ENCODE assay signal across 8 cellular contexts in genomic region chr5:119343766-119344165, GRCh38. TPM values are rescaled to one million over a fixed set of nuclear protein-coding genes. Genes with fewer than 3 reads are reported as not detected.
DNase-seq lines count a peak whose midpoint lies in the region; ATAC-seq and TF ChIP-seq lines count a peak whose summit lies in the region.

No MANE protein-coding gene starts in this region.

- CTCF ChIA-PET in CD8-positive, alpha-beta memory T cell (lab: Charles Lee) = interaction anchor here (0.6 to 1.6 kb wide), 6 partner anchors 10 to 68 kb away, joined by 3 to 7 read pairs (median 3); no protein-coding TSS in a partner anchor
- CTCF ChIA-PET in HEK293T (lab: Yijun Ruan, JAX) = no interaction called here

- peak in 2 of 5 donors; percentile 27 to 60 for DNase-seq in CD8-positive, alpha-beta memory T cell
- peak; percentile 47 for DNase-seq in SIG-M5 treated with dmso at 0.1 percent for 504 hours (lab: John Stamatoyannopoulos, UW; ENCODE audit: unreplicated experiment)
- DNase-seq in iris pigment epithelial cell (ENCODE audit: low read depth) = peak; percentile 56
- no peak for DNase-seq in anterior cingulate cortex (lab: John Stamatoyannopoulos, UW)
- DNase-seq in osteoblast (ENCODE audit: insufficient read length, low spot score, missing footprints) = no peak
- no peak for DNase-seq in HEK293T (ENCODE audit: extremely low spot score)
- no peak for DNase-seq in COR-L47 (lab: John Stamatoyannopoulos, UW)

- peaks cover 95% of the 10 kb centered on the region for H3K4me1 ChIP-seq in CD8-positive, alpha-beta memory T cell (ENCODE audit: insufficient read depth, low read length)
- peaks cover 9% of the 10 kb centered on the region for H3K4me1 ChIP-seq in osteoblast (ENCODE audit: insufficient read depth, low read length)

- no peaks in the 10 kb centered on the region for H3K9me3 ChIP-seq in CD8-positive, alpha-beta memory T cell (ENCODE audit: low read length)
- no peaks in the 10 kb centered on the region for H3K9me3 ChIP-seq in osteoblast (ENCODE audit: low read depth, low read length)

- POLR2A ChIA-PET in CD8-positive, alpha-beta memory T cell (lab: Charles Lee) = interaction anchor here (0.6 to 1.1 kb wide), 3 partner anchors 16 to 58 kb away, joined by 3 to 5 read pairs (median 5); no protein-coding TSS in a partner anchor
- POLR2A ChIA-PET in HEK293T (lab: Yijun Ruan, JAX) = no interaction called here

- TF ChIP-seq CTCF in osteoblast (IDR thresholded peaks at IDR 0.05; ENCODE audit: extremely low read depth, low read depth, low read length) = no peak

- no peaks in the 10 kb centered on the region for H3K27me3 Mint-ChIP-seq in CD8-positive, alpha-beta memory T cell

- H3K4me3 Mint-ChIP-seq in CD8-positive, alpha-beta memory T cell = peak overlapping the region; percentile 9 to 82 (median 40)

- no peak overlapping the region for H3K4me2 ChIP-seq in osteoblast (ENCODE audit: insufficient read depth, low read length)

- H3K27me3 ChIP-seq in CD8-positive, alpha-beta memory T cell (ENCODE audit: insufficient read depth, low read length, poor library complexity, severe bottlenecking) = no peaks in the 10 kb centered on the region
- no peaks in the 10 kb centered on the region for H3K27me3 ChIP-seq in osteoblast (ENCODE audit: insufficient read depth, low read length)

- ATAC-seq in HG02588 (IDR thresholded peaks at IDR 0.05; ENCODE audit: unreplicated experiment) = peak; percentile 16

- no peak overlapping the region for H3K27ac ChIP-seq in CD8-positive, alpha-beta memory T cell (ENCODE audit: low read depth, low read length)
- H3K27ac ChIP-seq in osteoblast (ENCODE audit: low read depth, low read length) = no peak overlapping the region

- H3K9me3 Mint-ChIP-seq in CD8-positive, alpha-beta memory T cell = no peaks in the 10 kb centered on the region

- H3K27ac Mint-ChIP-seq in CD8-positive, alpha-beta memory T cell = peak overlapping the region; percentile 78 to 95 (median 86)

- H2AFZ ChIP-seq in osteoblast (ENCODE audit: low read length) = no peak overlapping the region

- no peaks in the 10 kb centered on the region for H3K36me3 ChIP-seq in CD8-positive, alpha-beta memory T cell (ENCODE audit: insufficient read depth, low read length)
- no peaks in the 10 kb centered on the region for H3K36me3 ChIP-seq in osteoblast (ENCODE audit: insufficient read depth, low read length)

- H3K4me3 ChIP-seq in CD8-positive, alpha-beta memory T cell (ENCODE audit: low read length) = no peak overlapping the region
- H3K4me3 ChIP-seq in osteoblast (ENCODE audit: insufficient read depth, low read length) = no peak overlapping the region

- H3K79me2 ChIP-seq in osteoblast (ENCODE audit: insufficient read depth, low read length) = no peaks in the 10 kb centered on the region

- no peaks in the 10 kb centered on the region for H4K20me1 ChIP-seq in osteoblast (ENCODE audit: insufficient read depth, low read length)

- peaks cover 96 to 98% (median 97%) of the 10 kb centered on the region in 3 donors for H3K4me1 Mint-ChIP-seq in CD8-positive, alpha-beta memory T cell

- H3K36me3 Mint-ChIP-seq in CD8-positive, alpha-beta memory T cell = peaks cover 0 to 18% (median 4%) of the 10 kb centered on the region in 3 donors

TF ChIP-seq in HEK293T, 16 proteins besides CTCF, POLR2A, EP300 and RAD21:
- TF ChIP-seq NFRKB (IDR thresholded peaks at IDR 0.05) = no peak

RNA-seq across cellular contexts. Expression of gene TNFAIP8, which starts 12.1 kb away (rescaled TPM):
- 100 to 1,000 TPM; 295 to 311 TPM for total RNA-seq in CD8-positive, alpha-beta memory T cell
- 207 TPM for polyA plus RNA-seq in CD8-positive, alpha-beta memory T cell
- 23.2 and 26.2 TPM in 2 replicates for total RNA-seq in osteoblast

Comparison
In these comparisons a context has a peak if more than half of its experiments do, and no peak if none do; other contexts are left out.
1. DNase-seq: peak in SIG-M5 treated with dmso at 0.1 percent for 504 hours (single experiment) and iris pigment epithelial cell (single experiment); none in anterior cingulate cortex (0 of 58), osteoblast (single experiment), HEK293T (single experiment) and COR-L47 (single experiment).
2. RNA of gene TNFAIP8, which starts 12.1 kb away (total RNA-seq): 295 to 311 TPM in CD8-positive, alpha-beta memory T cell; 23.2 to 26.2 TPM in osteoblast; every median in the first group is over 10 times any median in the second.